Comparison of ENCODE assay signal across 1 cellular context in genomic region chr11:134362192-134362901, GRCh38.
TF ChIP-seq lines count a peak whose summit lies in the region.

No MANE protein-coding gene starts in this region.

TF ChIP-seq in H1, 55 proteins besides CTCF, POLR2A, EP300 and RAD21:
- TF ChIP-seq KDM1A (IDR thresholded peaks at IDR 0.05; ENCODE audit: borderline replicate concordance, low read length) = no peak
